ENCODE assay signal across 1 cellular context in genomic region chr7:143248781-143249354, GRCh38.
A peak's percentile ranks its signal among the peaks of the same experiment; 100 is the strongest.
TF ChIP-seq lines count a peak whose summit lies in the region.

No MANE protein-coding gene starts in this region.

TF ChIP-seq in HepG2, 621 proteins besides CTCF, POLR2A, EP300 and RAD21 (continued from another document and continues in another):
- TF ChIP-seq ZNF318 (CRISPR knock-in tag; IDR thresholded peaks at IDR 0.05) (no peak), ZNF687 (CRISPR knock-in tag; IDR thresholded peaks at IDR 0.05) (no peak), GPBP1L1 (CRISPR knock-in tag; IDR thresholded peaks at IDR 0.05) (no peak), SOX5 (CRISPR knock-in tag; IDR thresholded peaks at IDR 0.05; ENCODE audit: borderline replicate concordance) (peak; percentile 41; the same call in 1 of the 2 replicates), AHR (CRISPR knock-in tag; IDR thresholded peaks at IDR 0.05) (no peak), ZNF691 (CRISPR knock-in tag; IDR thresholded peaks at IDR 0.05; ENCODE audit: borderline replicate concordance, low read depth) (no peak), ZBTB39 (CRISPR knock-in tag; IDR thresholded peaks at IDR 0.05) (no peak), BATF2 (CRISPR knock-in tag; IDR thresholded peaks at IDR 0.05) (no peak), ZNF777 (CRISPR knock-in tag; IDR thresholded peaks at IDR 0.05) (no peak), TFDP2 (CRISPR knock-in tag; IDR thresholded peaks at IDR 0.05) (no peak), KLF9 (CRISPR knock-in tag; IDR thresholded peaks at IDR 0.05; ENCODE audit: low read depth) (no peak), NCOA5 (CRISPR knock-in tag; IDR thresholded peaks at IDR 0.05) (no peak), STAT5B (CRISPR knock-in tag; IDR thresholded peaks at IDR 0.05) (no peak), ZFP37 (CRISPR knock-in tag; IDR thresholded peaks at IDR 0.05; ENCODE audit: borderline replicate concordance) (no peak), AGO1 (IDR thresholded peaks at IDR 0.05; ENCODE audit: low read depth, low read length, poor library complexity, severe bottlenecking) (no peak), ZNF570 (CRISPR knock-in tag; IDR thresholded peaks at IDR 0.05; ENCODE audit: borderline replicate concordance) (no peak), ZNF7 (CRISPR knock-in tag; IDR thresholded peaks at IDR 0.05) (no peak), BRF2 (CRISPR knock-in tag; IDR thresholded peaks at IDR 0.05) (no peak), SP4 (CRISPR knock-in tag; IDR thresholded peaks at IDR 0.05) (no peak), ZXDC (CRISPR knock-in tag; IDR thresholded peaks at IDR 0.05) (no peak), ZNF747 (CRISPR knock-in tag; IDR thresholded peaks at IDR 0.05; ENCODE audit: borderline replicate concordance) (no peak), ARHGAP35 (CRISPR knock-in tag; IDR thresholded peaks at IDR 0.05; ENCODE audit: borderline replicate concordance) (no peak), ZHX1 (CRISPR knock-in tag; IDR thresholded peaks at IDR 0.05; ENCODE audit: low read depth) (no peak), ZNF839 (CRISPR knock-in tag; IDR thresholded peaks at IDR 0.05; ENCODE audit: borderline replicate concordance) (no peak), ZEB1 (IDR thresholded peaks at IDR 0.05; ENCODE audit: insufficient replicate concordance, low read depth) (no peak), CREBL2 (CRISPR knock-in tag; IDR thresholded peaks at IDR 0.05; ENCODE audit: borderline replicate concordance) (no peak)
